In genomic region chr3:169207089-169207488, GRCh38 we compare ENCODE assay signal across 10 cellular contexts.
"Had no signal": no experiment of that assay in that cellular context is flagged by ENCODE, and none has a peak within 500 bp of the region (broad histone marks: within the 10 kb centered on the region; RNA-seq: fewer than 3 reads in every experiment).

No MANE protein-coding gene starts in this region.

- H3K27ac Mint-ChIP-seq: HFFc6 had no signal

- H2AFZ ChIP-seq: GM23248 had no signal

- H3K36me3 ChIP-seq: HAP-1 had no signal

- DNase-seq: GM23248, GOT3, H7, HFFc6, IMR-90, KG1 had no signal

- H3K4me3 ChIP-seq: GM23248, HAP-1, K562 had no signal

- H3K9ac ChIP-seq: GM23248 had no signal

- H3K9me3 ChIP-seq: HAP-1 had no signal

- H3K4me3 Mint-ChIP-seq: HFFc6 had no signal

- FAIRE-seq: K562 had no signal

- ATAC-seq: HCT116, K562 had no signal

- H3K27ac ChIP-seq: GM23248, HL-60 had no signal
